ENCODE assay signal across 1 cellular context in genomic region chr5:36876389-36876964, GRCh38.
TF ChIP-seq lines count a peak whose summit lies in the region.

A gene with protein sequence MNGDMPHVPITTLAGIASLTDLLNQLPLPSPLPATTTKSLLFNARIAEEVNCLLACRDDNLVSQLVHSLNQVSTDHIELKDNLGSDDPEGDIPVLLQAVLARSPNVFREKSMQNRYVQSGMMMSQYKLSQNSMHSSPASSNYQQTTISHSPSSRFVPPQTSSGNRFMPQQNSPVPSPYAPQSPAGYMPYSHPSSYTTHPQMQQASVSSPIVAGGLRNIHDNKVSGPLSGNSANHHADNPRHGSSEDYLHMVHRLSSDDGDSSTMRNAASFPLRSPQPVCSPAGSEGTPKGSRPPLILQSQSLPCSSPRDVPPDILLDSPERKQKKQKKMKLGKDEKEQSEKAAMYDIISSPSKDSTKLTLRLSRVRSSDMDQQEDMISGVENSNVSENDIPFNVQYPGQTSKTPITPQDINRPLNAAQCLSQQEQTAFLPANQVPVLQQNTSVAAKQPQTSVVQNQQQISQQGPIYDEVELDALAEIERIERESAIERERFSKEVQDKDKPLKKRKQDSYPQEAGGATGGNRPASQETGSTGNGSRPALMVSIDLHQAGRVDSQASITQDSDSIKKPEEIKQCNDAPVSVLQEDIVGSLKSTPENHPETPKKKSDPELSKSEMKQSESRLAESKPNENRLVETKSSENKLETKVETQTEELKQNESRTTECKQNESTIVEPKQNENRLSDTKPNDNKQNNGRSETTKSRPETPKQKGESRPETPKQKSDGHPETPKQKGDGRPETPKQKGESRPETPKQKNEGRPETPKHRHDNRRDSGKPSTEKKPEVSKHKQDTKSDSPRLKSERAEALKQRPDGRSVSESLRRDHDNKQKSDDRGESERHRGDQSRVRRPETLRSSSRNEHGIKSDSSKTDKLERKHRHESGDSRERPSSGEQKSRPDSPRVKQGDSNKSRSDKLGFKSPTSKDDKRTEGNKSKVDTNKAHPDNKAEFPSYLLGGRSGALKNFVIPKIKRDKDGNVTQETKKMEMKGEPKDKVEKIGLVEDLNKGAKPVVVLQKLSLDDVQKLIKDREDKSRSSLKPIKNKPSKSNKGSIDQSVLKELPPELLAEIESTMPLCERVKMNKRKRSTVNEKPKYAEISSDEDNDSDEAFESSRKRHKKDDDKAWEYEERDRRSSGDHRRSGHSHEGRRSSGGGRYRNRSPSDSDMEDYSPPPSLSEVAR (N-terminal part only) (plus strand): TSS chr5:36876769. CDS start chr5:36953697, 76,928 bp downstream.

TF ChIP-seq in WTC11, 78 proteins besides CTCF, POLR2A, EP300 and RAD21 (continued from another document and continues in another):
- TF ChIP-seq, protein P1, sequence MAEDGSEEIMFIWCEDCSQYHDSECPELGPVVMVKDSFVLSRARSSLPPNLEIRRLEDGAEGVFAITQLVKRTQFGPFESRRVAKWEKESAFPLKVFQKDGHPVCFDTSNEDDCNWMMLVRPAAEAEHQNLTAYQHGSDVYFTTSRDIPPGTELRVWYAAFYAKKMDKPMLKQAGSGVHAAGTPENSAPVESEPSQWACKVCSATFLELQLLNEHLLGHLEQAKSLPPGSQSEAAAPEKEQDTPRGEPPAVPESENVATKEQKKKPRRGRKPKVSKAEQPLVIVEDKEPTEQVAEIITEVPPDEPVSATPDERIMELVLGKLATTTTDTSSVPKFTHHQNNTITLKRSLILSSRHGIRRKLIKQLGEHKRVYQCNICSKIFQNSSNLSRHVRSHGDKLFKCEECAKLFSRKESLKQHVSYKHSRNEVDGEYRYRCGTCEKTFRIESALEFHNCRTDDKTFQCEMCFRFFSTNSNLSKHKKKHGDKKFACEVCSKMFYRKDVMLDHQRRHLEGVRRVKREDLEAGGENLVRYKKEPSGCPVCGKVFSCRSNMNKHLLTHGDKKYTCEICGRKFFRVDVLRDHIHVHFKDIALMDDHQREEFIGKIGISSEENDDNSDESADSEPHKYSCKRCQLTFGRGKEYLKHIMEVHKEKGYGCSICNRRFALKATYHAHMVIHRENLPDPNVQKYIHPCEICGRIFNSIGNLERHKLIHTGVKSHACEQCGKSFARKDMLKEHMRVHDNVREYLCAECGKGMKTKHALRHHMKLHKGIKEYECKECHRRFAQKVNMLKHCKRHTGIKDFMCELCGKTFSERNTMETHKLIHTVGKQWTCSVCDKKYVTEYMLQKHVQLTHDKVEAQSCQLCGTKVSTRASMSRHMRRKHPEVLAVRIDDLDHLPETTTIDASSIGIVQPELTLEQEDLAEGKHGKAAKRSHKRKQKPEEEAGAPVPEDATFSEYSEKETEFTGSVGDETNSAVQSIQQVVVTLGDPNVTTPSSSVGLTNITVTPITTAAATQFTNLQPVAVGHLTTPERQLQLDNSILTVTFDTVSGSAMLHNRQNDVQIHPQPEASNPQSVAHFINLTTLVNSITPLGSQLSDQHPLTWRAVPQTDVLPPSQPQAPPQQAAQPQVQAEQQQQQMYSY (CRISPR knock-in tag; IDR thresholded peaks at IDR 0.05), result no peak
- TF ChIP-seq JUN (CRISPR knock-in tag; IDR thresholded peaks at IDR 0.05) (no peak), CBFB (CRISPR knock-in tag; IDR thresholded peaks at IDR 0.05; ENCODE audit: low read depth) (no peak), ZNF219 (CRISPR knock-in tag; IDR thresholded peaks at IDR 0.05; ENCODE audit: borderline replicate concordance) (no peak), TEAD1 (CRISPR knock-in tag; IDR thresholded peaks at IDR 0.05) (0 out of 2 replicates have a peak, but pooled peaks have one; percentile 31), SMAD4 (CRISPR knock-in tag; IDR thresholded peaks at IDR 0.05) (no peak), ARID4B (CRISPR knock-in tag; IDR thresholded peaks at IDR 0.05; ENCODE audit: borderline replicate concordance) (no peak), NR2C2 (CRISPR knock-in tag; IDR thresholded peaks at IDR 0.05) (no peak), ATF6 (CRISPR knock-in tag; IDR thresholded peaks at IDR 0.05) (no peak), KAT7 (CRISPR knock-in tag; IDR thresholded peaks at IDR 0.05; ENCODE audit: borderline replicate concordance) (no peak), ETV6 (CRISPR knock-in tag; IDR thresholded peaks at IDR 0.05) (peak; percentile 71; the same call in 1 of the 2 replicates), PRRX2 (CRISPR knock-in tag; IDR thresholded peaks at IDR 0.05) (no peak), MXD4 (CRISPR knock-in tag; IDR thresholded peaks at IDR 0.05; ENCODE audit: borderline replicate concordance) (no peak), FOXP1 (CRISPR knock-in tag; IDR thresholded peaks at IDR 0.05; ENCODE audit: borderline replicate concordance) (peak; percentile 59), ZBTB21 (CRISPR knock-in tag; IDR thresholded peaks at IDR 0.05; ENCODE audit: borderline replicate concordance) (no peak), TCF7 (CRISPR knock-in tag; IDR thresholded peaks at IDR 0.05; ENCODE audit: low read depth) (no peak), TP53 (CRISPR knock-in tag; IDR thresholded peaks at IDR 0.05) (no peak), GABPB1 (CRISPR knock-in tag; IDR thresholded peaks at IDR 0.05) (peak; percentile 45; the same call in 1 of the 2 replicates), ZNF416 (CRISPR knock-in tag; IDR thresholded peaks at IDR 0.05) (no peak), MLX (CRISPR knock-in tag; IDR thresholded peaks at IDR 0.05) (no peak), HMGA2 (CRISPR knock-in tag; IDR thresholded peaks at IDR 0.05) (no peak), MYBL2 (CRISPR knock-in tag; IDR thresholded peaks at IDR 0.05) (peak; percentile 30; the same call in 1 of the 2 replicates), ZNF263 (CRISPR knock-in tag; IDR thresholded peaks at IDR 0.05; ENCODE audit: low read depth) (0 out of 2 replicates have a peak, but pooled peaks have one; percentile 32), GTF2I (CRISPR knock-in tag; conservative IDR thresholded peaks at IDR 0.05) (no peak), RORB (CRISPR knock-in tag; IDR thresholded peaks at IDR 0.05) (no peak), FOXK1 (CRISPR knock-in tag; IDR thresholded peaks at IDR 0.05) (peak; percentile 72)
- TF ChIP-seq, protein P2, sequence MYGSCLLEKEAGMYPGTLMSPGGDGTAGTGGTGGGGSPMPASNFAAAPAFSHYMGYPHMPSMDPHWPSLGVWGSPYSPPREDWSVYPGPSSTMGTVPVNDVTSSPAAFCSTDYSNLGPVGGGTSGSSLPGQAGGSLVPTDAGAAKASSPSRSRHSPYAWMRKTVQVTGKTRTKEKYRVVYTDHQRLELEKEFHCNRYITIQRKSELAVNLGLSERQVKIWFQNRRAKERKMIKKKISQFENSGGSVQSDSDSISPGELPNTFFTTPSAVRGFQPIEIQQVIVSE (CRISPR knock-in tag; IDR thresholded peaks at IDR 0.05; ENCODE audit: borderline replicate concordance), result no peak
- TF ChIP-seq, protein P3, sequence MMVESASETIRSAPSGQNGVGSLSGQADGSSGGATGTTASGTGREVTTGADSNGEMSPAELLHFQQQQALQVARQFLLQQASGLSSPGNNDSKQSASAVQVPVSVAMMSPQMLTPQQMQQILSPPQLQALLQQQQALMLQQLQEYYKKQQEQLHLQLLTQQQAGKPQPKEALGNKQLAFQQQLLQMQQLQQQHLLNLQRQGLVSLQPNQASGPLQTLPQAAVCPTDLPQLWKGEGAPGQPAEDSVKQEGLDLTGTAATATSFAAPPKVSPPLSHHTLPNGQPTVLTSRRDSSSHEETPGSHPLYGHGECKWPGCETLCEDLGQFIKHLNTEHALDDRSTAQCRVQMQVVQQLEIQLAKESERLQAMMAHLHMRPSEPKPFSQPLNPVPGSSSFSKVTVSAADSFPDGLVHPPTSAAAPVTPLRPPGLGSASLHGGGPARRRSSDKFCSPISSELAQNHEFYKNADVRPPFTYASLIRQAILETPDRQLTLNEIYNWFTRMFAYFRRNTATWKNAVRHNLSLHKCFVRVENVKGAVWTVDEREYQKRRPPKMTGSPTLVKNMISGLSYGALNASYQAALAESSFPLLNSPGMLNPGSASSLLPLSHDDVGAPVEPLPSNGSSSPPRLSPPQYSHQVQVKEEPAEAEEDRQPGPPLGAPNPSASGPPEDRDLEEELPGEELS (CRISPR knock-in tag; IDR thresholded peaks at IDR 0.05), result peak; percentile 86
- TF ChIP-seq, protein P4, sequence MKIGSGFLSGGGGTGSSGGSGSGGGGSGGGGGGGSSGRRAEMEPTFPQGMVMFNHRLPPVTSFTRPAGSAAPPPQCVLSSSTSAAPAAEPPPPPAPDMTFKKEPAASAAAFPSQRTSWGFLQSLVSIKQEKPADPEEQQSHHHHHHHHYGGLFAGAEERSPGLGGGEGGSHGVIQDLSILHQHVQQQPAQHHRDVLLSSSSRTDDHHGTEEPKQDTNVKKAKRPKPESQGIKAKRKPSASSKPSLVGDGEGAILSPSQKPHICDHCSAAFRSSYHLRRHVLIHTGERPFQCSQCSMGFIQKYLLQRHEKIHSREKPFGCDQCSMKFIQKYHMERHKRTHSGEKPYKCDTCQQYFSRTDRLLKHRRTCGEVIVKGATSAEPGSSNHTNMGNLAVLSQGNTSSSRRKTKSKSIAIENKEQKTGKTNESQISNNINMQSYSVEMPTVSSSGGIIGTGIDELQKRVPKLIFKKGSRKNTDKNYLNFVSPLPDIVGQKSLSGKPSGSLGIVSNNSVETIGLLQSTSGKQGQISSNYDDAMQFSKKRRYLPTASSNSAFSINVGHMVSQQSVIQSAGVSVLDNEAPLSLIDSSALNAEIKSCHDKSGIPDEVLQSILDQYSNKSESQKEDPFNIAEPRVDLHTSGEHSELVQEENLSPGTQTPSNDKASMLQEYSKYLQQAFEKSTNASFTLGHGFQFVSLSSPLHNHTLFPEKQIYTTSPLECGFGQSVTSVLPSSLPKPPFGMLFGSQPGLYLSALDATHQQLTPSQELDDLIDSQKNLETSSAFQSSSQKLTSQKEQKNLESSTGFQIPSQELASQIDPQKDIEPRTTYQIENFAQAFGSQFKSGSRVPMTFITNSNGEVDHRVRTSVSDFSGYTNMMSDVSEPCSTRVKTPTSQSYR (CRISPR knock-in tag; IDR thresholded peaks at IDR 0.05), result no peak
- TF ChIP-seq, protein P5, sequence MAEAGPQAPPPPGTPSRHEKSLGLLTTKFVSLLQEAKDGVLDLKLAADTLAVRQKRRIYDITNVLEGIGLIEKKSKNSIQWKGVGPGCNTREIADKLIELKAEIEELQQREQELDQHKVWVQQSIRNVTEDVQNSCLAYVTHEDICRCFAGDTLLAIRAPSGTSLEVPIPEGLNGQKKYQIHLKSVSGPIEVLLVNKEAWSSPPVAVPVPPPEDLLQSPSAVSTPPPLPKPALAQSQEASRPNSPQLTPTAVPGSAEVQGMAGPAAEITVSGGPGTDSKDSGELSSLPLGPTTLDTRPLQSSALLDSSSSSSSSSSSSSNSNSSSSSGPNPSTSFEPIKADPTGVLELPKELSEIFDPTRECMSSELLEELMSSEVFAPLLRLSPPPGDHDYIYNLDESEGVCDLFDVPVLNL (CRISPR knock-in tag; IDR thresholded peaks at IDR 0.05; ENCODE audit: borderline replicate concordance, low read depth), result no peak
- TF ChIP-seq, protein P6, sequence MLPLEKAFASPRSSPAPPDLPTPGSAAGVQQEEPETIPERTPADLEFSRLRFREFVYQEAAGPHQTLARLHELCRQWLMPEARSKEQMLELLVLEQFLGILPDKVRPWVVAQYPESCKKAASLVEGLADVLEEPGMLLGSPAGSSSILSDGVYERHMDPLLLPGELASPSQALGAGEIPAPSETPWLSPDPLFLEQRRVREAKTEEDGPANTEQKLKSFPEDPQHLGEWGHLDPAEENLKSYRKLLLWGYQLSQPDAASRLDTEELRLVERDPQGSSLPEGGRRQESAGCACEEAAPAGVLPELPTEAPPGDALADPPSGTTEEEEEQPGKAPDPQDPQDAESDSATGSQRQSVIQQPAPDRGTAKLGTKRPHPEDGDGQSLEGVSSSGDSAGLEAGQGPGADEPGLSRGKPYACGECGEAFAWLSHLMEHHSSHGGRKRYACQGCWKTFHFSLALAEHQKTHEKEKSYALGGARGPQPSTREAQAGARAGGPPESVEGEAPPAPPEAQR (CRISPR knock-in tag; IDR thresholded peaks at IDR 0.05), result no peak
- TF ChIP-seq, protein P7, sequence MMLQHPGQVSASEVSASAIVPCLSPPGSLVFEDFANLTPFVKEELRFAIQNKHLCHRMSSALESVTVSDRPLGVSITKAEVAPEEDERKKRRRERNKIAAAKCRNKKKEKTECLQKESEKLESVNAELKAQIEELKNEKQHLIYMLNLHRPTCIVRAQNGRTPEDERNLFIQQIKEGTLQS (CRISPR knock-in tag; conservative IDR thresholded peaks at IDR 0.05), result no peak
